17 cellular contexts compared by ENCODE assay signal in the genomic region with DNA sequence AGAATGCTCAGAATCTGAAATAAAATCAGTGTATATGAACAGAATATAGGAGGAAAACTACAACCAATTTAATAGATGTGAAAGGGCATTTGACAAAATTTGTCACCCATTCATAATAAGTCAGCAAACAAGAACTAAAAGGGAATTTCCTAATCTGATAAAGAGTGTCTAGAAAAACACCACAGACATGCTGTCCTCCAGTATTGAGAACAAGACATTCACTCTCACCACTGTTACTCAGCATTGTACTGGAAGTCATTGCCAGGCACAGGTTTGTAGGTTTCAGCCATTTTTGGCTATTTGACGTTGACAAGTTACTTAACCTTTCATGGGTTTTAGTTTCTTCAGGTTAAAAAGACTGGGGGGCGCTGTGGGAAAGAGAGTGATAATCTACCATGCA. TPM values are rescaled to one million over a fixed set of nuclear protein-coding genes. Genes with fewer than 3 reads are reported as not detected.
DNase-seq lines count a peak whose midpoint lies in the region; ATAC-seq lines count a peak whose summit lies in the region.
"Had no signal": no experiment of that assay in that cellular context is flagged by ENCODE, and none has a peak within 500 bp of the region (broad histone marks: within the 10 kb centered on the region; RNA-seq: fewer than 3 reads in every experiment).

No MANE protein-coding gene starts in this region.

- peak overlapping the region; percentile 72 for H3K27ac Mint-ChIP-seq in T-helper 1 cell treated with Interleukin-12 subunit alpha and Interleukin-12 subunit beta and Interleukin-4 antibody, amounts not matched to agents 30 μg/mL and 1 μg/mL, for 36 hours
- H3K27ac Mint-ChIP-seq in naive thymus-derived CD8-positive, alpha-beta T cell, result peak overlapping the region in 7 of 10 donors; percentile 4 to 64 (median 51)

- H3K4me3 Mint-ChIP-seq in T-helper 1 cell treated with Interleukin-12 subunit alpha and Interleukin-12 subunit beta and Interleukin-4 antibody, amounts not matched to agents 30 μg/mL and 1 μg/mL, for 36 hours, result no peak overlapping the region
- H3K4me3 Mint-ChIP-seq in naive thymus-derived CD8-positive, alpha-beta T cell, result no peak overlapping the region
- H3K4me3 Mint-ChIP-seq: brain, CD14-positive monocyte had no signal

- no peaks in the 10 kb centered on the region for H3K27me3 Mint-ChIP-seq in T-helper 1 cell treated with Interleukin-12 subunit alpha and Interleukin-12 subunit beta and Interleukin-4 antibody, amounts not matched to agents 30 μg/mL and 1 μg/mL, for 36 hours (ENCODE audit: low read depth)
- H3K27me3 Mint-ChIP-seq in naive thymus-derived CD8-positive, alpha-beta T cell, result no peaks in the 10 kb centered on the region
- H3K27me3 Mint-ChIP-seq: brain had no signal

- DNase-seq in activated CD4-positive, CD25-positive, alpha-beta regulatory T cell (lab: John Stamatoyannopoulos, UW), result no peak
- DNase-seq in naive thymus-derived CD8-positive, alpha-beta T cell, result no peak
- DNase-seq in HK-2 (ENCODE audit: unreplicated experiment) (no peak), hepatic stellate cell (ENCODE audit: low spot score) (no peak)
- DNase-seq: EL; hypothalamus; left lung; NCI-H1436 treated with DMSO at 0.1 percent for 48 hours; stimulated activated CD4-positive, alpha-beta T cell treated with anti-CD3 and anti-CD28 coated beads, Interleukin-15, amount 100 ng/mL, for 24 hours; WERI-Rb-1 had no signal

- peaks cover 22% of the 10 kb centered on the region for H3K4me1 Mint-ChIP-seq in T-helper 1 cell treated with Interleukin-12 subunit alpha and Interleukin-12 subunit beta and Interleukin-4 antibody, amounts not matched to agents 30 μg/mL and 1 μg/mL, for 36 hours (ENCODE audit: low read depth)
- H3K4me1 Mint-ChIP-seq in naive thymus-derived CD8-positive, alpha-beta T cell, result peaks cover 10 to 52% (median 34%) of the 10 kb centered on the region in 4 donors
- H3K4me1 Mint-ChIP-seq: CD14-positive monocyte had no signal

- H3K36me3 Mint-ChIP-seq in T-helper 1 cell treated with Interleukin-12 subunit alpha and Interleukin-12 subunit beta and Interleukin-4 antibody, amounts not matched to agents 30 μg/mL and 1 μg/mL, for 36 hours (ENCODE audit: low read depth), result peaks cover 44% of the 10 kb centered on the region
- peaks cover 6 to 95% (median 10%) of the 10 kb centered on the region in 3 donors for H3K36me3 Mint-ChIP-seq in naive thymus-derived CD8-positive, alpha-beta T cell

- peak; percentile 94 to 98 for ATAC-seq in activated CD4-positive, CD25-positive, alpha-beta regulatory T cell treated with anti-CD3 and anti-CD28 coated beads, Interleukin-2, amount 50 U/mL, for 24 hours
- ATAC-seq in GM18867 (IDR thresholded peaks at IDR 0.05; ENCODE audit: unreplicated experiment) (peak; percentile 57), HG03457 (IDR thresholded peaks at IDR 0.05; ENCODE audit: unreplicated experiment) (no peak)
- no peak for ATAC-seq in naive thymus-derived CD8-positive, alpha-beta T cell
- ATAC-seq: left lung had no signal

- POLR2A ChIA-PET in naive thymus-derived CD8-positive, alpha-beta T cell (lab: Charles Lee), result no interaction called here

- H3K9me3 Mint-ChIP-seq in T-helper 1 cell treated with Interleukin-12 subunit alpha and Interleukin-12 subunit beta and Interleukin-4 antibody, amounts not matched to agents 30 μg/mL and 1 μg/mL, for 36 hours, result no peaks in the 10 kb centered on the region
- H3K9me3 Mint-ChIP-seq in naive thymus-derived CD8-positive, alpha-beta T cell, result no peaks in the 10 kb centered on the region
- H3K9me3 Mint-ChIP-seq: brain, CD14-positive monocyte had no signal

RNA-seq across cellular contexts. Expression of a gene that starts 13.2 kb away (rescaled TPM):
- 10 to 100 TPM; 50.3 to 50.7 TPM for total RNA-seq in naive thymus-derived CD8-positive, alpha-beta T cell
- polyA plus RNA-seq in naive thymus-derived CD8-positive, alpha-beta T cell, result 100 to 1,000 TPM; 107 to 131 (median 116) TPM

RNA-seq across cellular contexts. Expression of a gene that starts 13.7 kb away (rescaled TPM):
- total RNA-seq in naive thymus-derived CD8-positive, alpha-beta T cell, result 10 to 100 TPM; 20.6 to 25.0 TPM
- polyA plus RNA-seq in naive thymus-derived CD8-positive, alpha-beta T cell, result 10 to 100 TPM; 32.8 to 44.5 (median 42.3) TPM

RNA-seq across cellular contexts. Expression of a gene that starts 38.6 kb away (rescaled TPM):
- 1 to 10 TPM; 1.3 to 3.2 TPM for total RNA-seq in naive thymus-derived CD8-positive, alpha-beta T cell
- polyA plus RNA-seq in naive thymus-derived CD8-positive, alpha-beta T cell, result 1 to 10 TPM in 1 of 3 donors, under 1 TPM in 2; 0.53 to 1.2 (median 0.79) TPM
- total RNA-seq: myocyte had no signal

Comparison
In these comparisons a context has a peak if more than half of its experiments do, and no peak if none do; other contexts are left out.
1. ATAC-seq: peak in activated CD4-positive, CD25-positive, alpha-beta regulatory T cell treated with anti-CD3 and anti-CD28 coated beads, Interleukin-2, amount 50 U/mL, for 24 hours (2 of 2) and GM18867 (single experiment); none in naive thymus-derived CD8-positive, alpha-beta T cell (0 of 2) and HG03457 (single experiment).